8 cellular contexts compared by ENCODE assay signal in genomic region chr5:138032572-138033274, GRCh38.
DNase-seq lines count a peak whose midpoint lies in the region; ATAC-seq and TF ChIP-seq lines count a peak whose summit lies in the region.

Gene FAM13B (minus strand): TSS chr5:138033079. CDS start chr5:138019111, 13,968 bp downstream.

- H3K27ac Mint-ChIP-seq in memory B cell, result peak within 1 kb of the TSS; percentile 98

- peaks cover 2% of the 10 kb centered on the region for H3K36me3 Mint-ChIP-seq in memory B cell

- H3K4me1 Mint-ChIP-seq in memory B cell, result peaks cover 32% of the 10 kb centered on the region

- DNase-seq in NCI-H82 treated with DMSO at 0.1 percent for 48 hours (lab: John Stamatoyannopoulos, UW; ENCODE audit: unreplicated experiment) (peak; percentile 38), memory B cell (ENCODE audit: low spot score in 2 of 2) (peak; percentile 78 to 89)
- peak; percentile 55 to 73 for DNase-seq in activated CD8-positive, alpha-beta memory T cell treated with anti-CD3 and anti-CD28 coated beads for 1 hour (ENCODE audit: extremely low read depth in 1 of 2, low read depth in 1 of 2)
- DNase-seq in effector CD4-positive, alpha-beta T cell, result peak; percentile 74
- DNase-seq in stimulated activated CD8-positive, alpha-beta memory T cell treated with anti-CD3 and anti-CD28 coated beads, Interleukin-15, amount 100 ng/mL, for 1 hour (ENCODE audit: low read depth), result peak; percentile 53

- no peaks in the 10 kb centered on the region for H3K9me3 Mint-ChIP-seq in memory B cell

- no peaks in the 10 kb centered on the region for H3K27me3 Mint-ChIP-seq in memory B cell

- TF ChIP-seq CTCF in C4-2B (conservative IDR thresholded peaks at IDR 0.05), result peak; percentile 18; the same call in 1 of the 2 replicates

- ATAC-seq in GM19351 (IDR thresholded peaks at IDR 0.05; ENCODE audit: unreplicated experiment) (peak; percentile 49), HG03520 (IDR thresholded peaks at IDR 0.05; ENCODE audit: unreplicated experiment) (peak; percentile 51), memory B cell (ENCODE audit: low read depth) (peak; percentile 74)

- H3K4me3 Mint-ChIP-seq in memory B cell, result peak within 1 kb of the TSS; percentile 99

- H3K27ac ChIP-seq in C4-2B, result peak within 1 kb of the TSS; percentile 97

Comparison
In these comparisons a context has a peak if more than half of its experiments do, and no peak if none do; other contexts are left out.
1. Peak in every context shown above with its lines: DNase-seq, ATAC-seq and H3K27ac ChIP-seq.